16 cellular contexts compared by ENCODE assay signal in the genomic region with DNA sequence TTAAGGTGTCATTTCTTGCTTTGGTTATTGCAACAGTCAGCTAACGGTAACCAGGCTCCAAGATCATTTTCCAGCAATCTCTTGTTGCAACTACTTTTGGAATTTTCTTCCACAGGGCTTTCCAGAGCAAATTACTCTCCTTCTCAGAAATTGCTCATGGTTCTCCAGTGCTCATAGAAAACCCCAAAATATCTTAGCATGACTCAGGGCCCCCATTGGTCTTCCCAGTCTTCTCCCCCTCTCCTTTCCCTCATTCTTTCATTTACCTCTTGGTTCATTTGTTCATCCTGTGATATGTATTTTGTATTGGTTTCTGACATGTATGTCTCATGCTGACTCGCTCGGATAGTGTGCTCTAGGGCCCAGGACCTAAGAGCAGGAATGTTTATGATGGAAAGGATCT. TPM values are rescaled to one million over a fixed set of nuclear protein-coding genes. Genes with fewer than 3 reads are reported as not detected.
DNase-seq lines count a peak whose midpoint lies in the region; ATAC-seq and TF ChIP-seq lines count a peak whose summit lies in the region.
"Had no signal": no experiment of that assay in that cellular context is flagged by ENCODE, and none has a peak within 500 bp of the region (broad histone marks: within the 10 kb centered on the region; RNA-seq: fewer than 3 reads in every experiment).

No MANE protein-coding gene starts in this region.

- H3K36me3 ChIP-seq in SK-N-SH (replicated peaks in 1 of 2; ENCODE audit: control insufficient read depth in 1 of 2, insufficient read depth in 2 of 2, low read length in 1 of 2) (no peaks in the 10 kb centered on the region), Karpas-422 (ENCODE audit: insufficient read depth, low read length) (no peaks in the 10 kb centered on the region)
- H3K36me3 ChIP-seq: right atrium auricular region, suprapubic skin had no signal

- intact Hi-C loops in left ventricle myocardium superior (cut with micrococcal nuclease): no loop called here

- H3K4me1 ChIP-seq in SK-N-SH (ENCODE audit: control insufficient read depth in 1 of 2, insufficient read depth in 2 of 2, low read depth in 1 of 2, low read length in 1 of 2) (peaks cover 5 to 7% of the 10 kb centered on the region in 2 experiments; a peak in 2 of 4 replicates), foreskin keratinocyte (peaks cover 39% of the 10 kb centered on the region), Karpas-422 (ENCODE audit: low read length) (no peaks in the 10 kb centered on the region)
- H3K4me1 ChIP-seq: right atrium auricular region had no signal

- CTCF ChIA-PET in SK-N-SH (lab: Yijun Ruan, JAX): interaction anchor here (1.3 kb wide), 1 partner anchor 68 kb away, joined by 4 read pairs; no protein-coding TSS in a partner anchor

- no peaks in the 10 kb centered on the region for H3K27me3 ChIP-seq in SK-N-SH (ENCODE audit: insufficient read depth)
- no peaks in the 10 kb centered on the region for H3K27me3 ChIP-seq in foreskin keratinocyte
- no peaks in the 10 kb centered on the region for H3K27me3 ChIP-seq in Karpas-422 (ENCODE audit: low read length)
- H3K27me3 ChIP-seq: right atrium auricular region, suprapubic skin had no signal

- no peak overlapping the region for H3K4me2 ChIP-seq in SK-N-SH
- no peak overlapping the region for H3K4me2 ChIP-seq in Karpas-422 (ENCODE audit: low read depth, low read length, poor library complexity, severe bottlenecking)

- DNase-seq in EL: peak; percentile 58
- DNase-seq in SK-N-SH: no peak
- peak in 1 of 2 donors; percentile 54 for DNase-seq in foreskin keratinocyte
- DNase-seq in stromal cell of bone marrow (ENCODE audit: low read depth): peak; percentile 32
- DNase-seq in left ventricle myocardium superior: no peak
- no peak for DNase-seq in Karpas-422
- DNase-seq: activated effector memory CD4-positive, alpha-beta T cell treated with anti-CD3 and anti-CD28 coated beads, Interleukin-2, amount 50 U/mL, for 16 hours; central memory CD4-positive, alpha-beta T cell; erythroblast; mucosa of descending colon; NCI-H446 had no signal

- ATAC-seq in foreskin keratinocyte: peak; percentile 43
- ATAC-seq in GM18907 (IDR thresholded peaks at IDR 0.05; ENCODE audit: unreplicated experiment): no peak
- ATAC-seq in left ventricle myocardium superior: no peak
- ATAC-seq: K562, mucosa of descending colon had no signal

- POLR2A ChIA-PET in SK-N-SH (lab: Yijun Ruan, JAX): no interaction called here

- H3K9me3 ChIP-seq in SK-N-SH (no peaks in the 10 kb centered on the region), Karpas-422 (ENCODE audit: low read length) (no peaks in the 10 kb centered on the region)
- H3K9me3 ChIP-seq: mucosa of descending colon, right atrium auricular region, suprapubic skin had no signal

- no peak for TF ChIP-seq EP300 in SK-N-SH (IDR thresholded peaks at IDR 0.05; ENCODE audit: borderline replicate concordance in 1 of 2, low read depth in 1 of 2, low read length in 1 of 2)

- 85% methylated on average over 3 of the region's 3 CpGs for WGBS in SK-N-SH (ENCODE audit: low lambda C conversion rate)

- peaks cover 15% of the 10 kb centered on the region for H3F3A ChIP-seq in SK-N-SH (replicated peaks; ENCODE audit: insufficient read depth)

- H3K9me2 ChIP-seq in SK-N-SH: no peaks in the 10 kb centered on the region
- H3K9me2 ChIP-seq in Karpas-422 (replicated peaks; ENCODE audit: insufficient read depth, low read length): no peaks in the 10 kb centered on the region

- H4K20me1 ChIP-seq in SK-N-SH (ENCODE audit: insufficient read depth): no peaks in the 10 kb centered on the region
- no peaks in the 10 kb centered on the region for H4K20me1 ChIP-seq in Karpas-422 (ENCODE audit: insufficient read depth, low read depth, low read length)

- TF ChIP-seq CTCF in SK-N-SH (IDR thresholded peaks at IDR 0.05) (no peak), foreskin keratinocyte (conservative IDR thresholded peaks at IDR 0.05) (no peak)

- H3K4me3 ChIP-seq in SK-N-SH (ENCODE audit: low read depth in 2 of 2, low read length in 1 of 2): no peak overlapping the region
- no peak overlapping the region for H3K4me3 ChIP-seq in Karpas-422 (ENCODE audit: low read length)
- H3K4me3 ChIP-seq: K562, mucosa of descending colon, right atrium auricular region, suprapubic skin had no signal

- H2AFZ ChIP-seq in SK-N-SH (ENCODE audit: low read depth) (no peak overlapping the region), Karpas-422 (ENCODE audit: low read length) (no peak overlapping the region)

- no peak overlapping the region for H3K9ac ChIP-seq in SK-N-SH
- H3K9ac ChIP-seq in Karpas-422 (ENCODE audit: low read length): no peak overlapping the region

- no peak for TF ChIP-seq RAD21 in SK-N-SH (IDR thresholded peaks at IDR 0.05; ENCODE audit: low read length)

- H3K79me2 ChIP-seq in SK-N-SH (ENCODE audit: insufficient read depth) (peaks cover 17% of the 10 kb centered on the region; the same call in 1 of the 2 replicates), Karpas-422 (ENCODE audit: low read length) (no peaks in the 10 kb centered on the region)

- peak overlapping the region in 1 of 2 experiments; percentile 27; a peak in 1 of 4 replicates for H3K27ac ChIP-seq in SK-N-SH (ENCODE audit: low read depth in 2 of 2, low read length in 1 of 2)
- H3K27ac ChIP-seq in foreskin keratinocyte: no peak overlapping the region
- H3K27ac ChIP-seq in Karpas-422 (ENCODE audit: low read length): no peak overlapping the region
- H3K27ac ChIP-seq: right atrium auricular region, RWPE1, suprapubic skin had no signal

TF ChIP-seq in SK-N-SH, 30 proteins besides CTCF, POLR2A, EP300 and RAD21:
- TF ChIP-seq JUND (IDR thresholded peaks at IDR 0.05) (no peak), TEAD4 (IDR thresholded peaks at IDR 0.05; ENCODE audit: borderline replicate concordance, insufficient read depth) (no peak), POLR2AphosphoS5 (IDR thresholded peaks at IDR 0.05; ENCODE audit: low read depth, low read length) (no peak), TCF12 (IDR thresholded peaks at IDR 0.05) (no peak), YY1 (IDR thresholded peaks at IDR 0.05; ENCODE audit: low read depth) (no peak), FOSL2 (IDR thresholded peaks at IDR 0.05; ENCODE audit: borderline replicate concordance, low read depth) (peak; percentile 22; the same call in 1 of the 2 replicates)
- TF ChIP-seq, protein P1, sequence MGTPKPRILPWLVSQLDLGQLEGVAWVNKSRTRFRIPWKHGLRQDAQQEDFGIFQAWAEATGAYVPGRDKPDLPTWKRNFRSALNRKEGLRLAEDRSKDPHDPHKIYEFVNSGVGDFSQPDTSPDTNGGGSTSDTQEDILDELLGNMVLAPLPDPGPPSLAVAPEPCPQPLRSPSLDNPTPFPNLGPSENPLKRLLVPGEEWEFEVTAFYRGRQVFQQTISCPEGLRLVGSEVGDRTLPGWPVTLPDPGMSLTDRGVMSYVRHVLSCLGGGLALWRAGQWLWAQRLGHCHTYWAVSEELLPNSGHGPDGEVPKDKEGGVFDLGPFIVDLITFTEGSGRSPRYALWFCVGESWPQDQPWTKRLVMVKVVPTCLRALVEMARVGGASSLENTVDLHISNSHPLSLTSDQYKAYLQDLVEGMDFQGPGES (IDR thresholded peaks at IDR 0.05; ENCODE audit: low read depth, low read length): no peak

RNA-seq across cellular contexts. Expression of a gene that starts 35.6 kb away (rescaled TPM):
- polyA plus RNA-seq in SK-N-SH (2012; rRNA removed) (15.2 and 16.9 TPM in 2 replicates), foreskin keratinocyte (18.1 and 20.1 TPM in 2 replicates)
- polyA plus RNA-seq in SK-N-SH (2012; cell fraction: cytosol; rRNA removed): 12.4 and 13.0 TPM in 2 replicates
- polyA plus RNA-seq in SK-N-SH (2012; cell fraction: nucleus; rRNA removed): 15.6 and 17.4 TPM in 2 replicates
- total RNA-seq in foreskin keratinocyte (32.7 and 37.9 TPM in 2 replicates), left ventricle myocardium superior (4.3 TPM)
- total RNA-seq in Karpas-422 (2014; rRNA removed; shearing (Covaris generic); ENCODE audit: low replicate concordance): not detected in 2 replicates

Comparison
In these comparisons a context has a peak if more than half of its experiments do, and no peak if none do; other contexts are left out.
1. DNase-seq: peak in EL (single experiment) and stromal cell of bone marrow (single experiment); none in SK-N-SH (single experiment), left ventricle myocardium superior (single experiment) and Karpas-422 (single experiment).